ENCODE assay signal across 1 cellular context in the genomic region with DNA sequence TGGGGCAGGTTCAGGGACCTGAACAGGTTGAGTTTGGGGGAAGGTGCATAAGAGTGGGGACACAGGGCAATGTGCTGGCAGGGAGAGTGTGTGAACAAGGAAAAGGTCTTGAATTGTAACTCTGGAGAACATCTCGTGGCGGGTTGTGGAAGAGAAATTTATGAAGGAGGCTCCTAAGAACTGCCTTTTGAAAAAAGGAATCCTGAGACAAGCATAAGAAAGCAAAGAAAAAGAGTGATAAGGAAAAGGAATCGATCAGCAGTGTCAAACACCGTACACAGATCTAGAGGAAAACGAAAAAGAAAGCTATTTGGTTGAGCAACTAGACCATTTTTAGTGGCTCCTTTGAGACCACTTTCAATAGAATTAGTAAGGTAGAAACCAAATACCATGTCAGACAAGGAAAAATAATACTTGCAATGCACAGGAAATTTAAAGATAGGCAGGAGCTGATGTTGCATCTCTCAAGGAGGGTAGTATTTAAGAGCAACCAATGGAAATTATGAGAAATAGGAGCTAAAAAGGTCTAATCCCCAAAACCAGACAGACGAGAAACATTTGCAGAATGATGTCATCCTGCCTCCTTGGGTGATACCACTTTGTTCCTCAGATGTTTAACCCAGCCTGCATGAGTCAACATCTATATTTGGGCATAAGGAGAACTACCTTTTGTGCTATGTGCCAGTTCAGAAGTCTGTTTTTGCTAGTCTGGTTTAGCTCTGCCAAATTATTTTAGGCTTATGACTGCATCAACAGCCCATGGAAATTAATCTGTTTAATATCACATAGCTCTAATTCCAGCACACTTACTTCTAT.
TF ChIP-seq lines count a peak whose summit lies in the region.

No MANE protein-coding gene starts in this region.

TF ChIP-seq in SK-N-SH treated with all-trans-retinoic acid at 6 μM for 48 hours, 23 proteins besides CTCF, POLR2A, EP300 and RAD21 (continued from another document):
- TF ChIP-seq, protein P1, sequence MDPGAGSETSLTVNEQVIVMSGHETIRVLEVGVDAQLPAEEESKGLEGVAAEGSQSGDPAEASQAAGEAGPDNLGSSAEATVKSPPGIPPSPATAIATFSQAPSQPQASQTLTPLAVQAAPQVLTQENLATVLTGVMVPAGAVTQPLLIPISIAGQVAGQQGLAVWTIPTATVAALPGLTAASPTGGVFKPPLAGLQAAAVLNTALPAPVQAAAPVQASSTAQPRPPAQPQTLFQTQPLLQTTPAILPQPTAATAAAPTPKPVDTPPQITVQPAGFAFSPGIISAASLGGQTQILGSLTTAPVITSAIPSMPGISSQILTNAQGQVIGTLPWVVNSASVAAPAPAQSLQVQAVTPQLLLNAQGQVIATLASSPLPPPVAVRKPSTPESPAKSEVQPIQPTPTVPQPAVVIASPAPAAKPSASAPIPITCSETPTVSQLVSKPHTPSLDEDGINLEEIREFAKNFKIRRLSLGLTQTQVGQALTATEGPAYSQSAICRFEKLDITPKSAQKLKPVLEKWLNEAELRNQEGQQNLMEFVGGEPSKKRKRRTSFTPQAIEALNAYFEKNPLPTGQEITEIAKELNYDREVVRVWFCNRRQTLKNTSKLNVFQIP (CRISPR knock-in tag; IDR thresholded peaks at IDR 0.05; ENCODE audit: borderline replicate concordance, low read depth): no peak
- TF ChIP-seq ZFP3 (CRISPR knock-in tag; IDR thresholded peaks at IDR 0.05) (peak; percentile 61; the same call in 1 of the 2 replicates), ARNTL (CRISPR knock-in tag; IDR thresholded peaks at IDR 0.05; ENCODE audit: borderline replicate concordance, low read depth) (no peak), ISL1 (CRISPR knock-in tag; IDR thresholded peaks at IDR 0.05) (peak; percentile 93), TCF4 (CRISPR knock-in tag; IDR thresholded peaks at IDR 0.05; ENCODE audit: borderline replicate concordance) (no peak; the same call in 1 of the 2 replicates), ZFP30 (CRISPR knock-in tag; IDR thresholded peaks at IDR 0.05) (no peak)
TF ChIP-seq in SK-N-SH treated with all-trans-retinoic acid at 6 μM for 48 hours: peak in this region for 8.
